24 cellular contexts compared by ENCODE assay signal in the genomic region with DNA sequence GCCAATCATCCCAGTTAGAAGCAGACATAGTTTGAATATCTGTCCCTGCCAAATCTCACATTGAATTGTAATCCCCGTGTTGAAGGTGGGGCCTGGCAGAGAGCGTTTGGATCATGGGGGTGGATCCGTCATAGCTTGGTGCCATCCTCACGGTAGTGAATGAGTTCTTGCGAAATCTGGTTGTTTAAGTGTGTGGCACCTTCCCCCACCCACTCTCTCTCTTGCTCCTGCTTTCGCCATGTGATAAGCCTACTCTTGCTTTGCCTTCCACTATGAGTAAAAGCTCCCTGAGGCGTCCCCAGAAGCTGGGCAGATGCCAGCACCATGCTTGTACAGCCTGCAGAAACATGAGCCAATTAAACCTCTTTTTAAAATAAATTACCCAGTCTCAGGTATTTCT. TPM values are rescaled to one million over a fixed set of nuclear protein-coding genes. Genes with fewer than 3 reads are reported as not detected.
"Had no signal": no experiment of that assay in that cellular context is flagged by ENCODE, and none has a peak within 500 bp of the region (broad histone marks: within the 10 kb centered on the region; RNA-seq: fewer than 3 reads in every experiment).

No MANE protein-coding gene starts in this region.

- H3K4me1 Mint-ChIP-seq: activated CD4-positive, alpha-beta T cell treated with anti-CD3 and anti-CD28 coated beads for 36 hours had no signal

- H3K27me3 Mint-ChIP-seq: activated naive CD8-positive, alpha-beta T cell treated with anti-CD3 and anti-CD28 coated beads, Interleukin-2, amount 10 ng/mL, durations not matched to agents 7 days and 5 days had no signal

- H3K27me3 ChIP-seq: adrenal gland had no signal

- H3K9me3 ChIP-seq: adrenal gland had no signal

- H3K27ac Mint-ChIP-seq: activated CD4-positive, alpha-beta T cell treated with anti-CD3 and anti-CD28 coated beads for 36 hours; activated CD8-positive, alpha-beta T cell treated with anti-CD3 and anti-CD28 coated beads for 36 hours; activated naive CD8-positive, alpha-beta T cell treated with anti-CD3 and anti-CD28 coated beads, Interleukin-2, amount 10 ng/mL, durations not matched to agents 7 days and 5 days had no signal

- ATAC-seq: activated CD4-positive, alpha-beta T cell treated with anti-CD3 and anti-CD28 coated beads for 36 hours; activated CD8-positive, alpha-beta T cell treated with anti-CD3 and anti-CD28 coated beads for 36 hours; Panc1; Right ventricle myocardium inferior had no signal

- DNase-seq: activated CD4-positive, alpha-beta T cell treated with anti-CD3 and anti-CD28 coated beads for 36 hours; activated CD4-positive, alpha-beta T cell treated with anti-CD3 and anti-CD28 coated beads, Interleukin-2, amount 50 U/mL, for 1 hour; activated CD8-positive, alpha-beta memory T cell treated with anti-CD3 and anti-CD28 coated beads, Interleukin-2, amount 50 U/mL, for 48 hours; activated CD8-positive, alpha-beta T cell treated with anti-CD3 and anti-CD28 coated beads for 36 hours; activated naive CD4-positive, alpha-beta T cell treated with anti-CD3 and anti-CD28 coated beads, Interleukin-2, amount 50 U/mL, for 16 hours; activated naive CD8-positive, alpha-beta T cell treated with anti-CD3 and anti-CD28 coated beads, Interleukin-2, amount 10 ng/mL, durations not matched to agents 7 days and 5 days; activated T-cell treated with anti-CD3 and anti-CD28 coated beads, Interleukin-2, amount 50 U/mL, for 1 hour; adrenal gland; anterior cingulate cortex; central memory CD4-positive, alpha-beta T cell; KBM-7; NCI-H1048; NCI-H187 treated with DMSO at 0.1 percent for 48 hours; NCI-H2081 treated with DMSO at 0.1 percent for 48 hours; NCI-H524 treated with DMSO at 0.1 percent for 48 hours; NCI-H82; OCI-M1; RPMI8226; T-helper 1 cell; WERI-Rb-1 had no signal

- H3K27ac ChIP-seq: adrenal gland, SK-N-MC, WERI-Rb-1 had no signal

- H3K4me3 Mint-ChIP-seq: activated CD4-positive, alpha-beta T cell treated with anti-CD3 and anti-CD28 coated beads for 36 hours; activated CD8-positive, alpha-beta T cell treated with anti-CD3 and anti-CD28 coated beads for 36 hours; activated naive CD8-positive, alpha-beta T cell treated with anti-CD3 and anti-CD28 coated beads, Interleukin-2, amount 10 ng/mL, durations not matched to agents 7 days and 5 days had no signal

- H3K4me3 ChIP-seq: adrenal gland, SK-N-MC had no signal

- H3K36me3 ChIP-seq: adrenal gland, WERI-Rb-1 had no signal

RNA-seq across cellular contexts. Expression of a gene that starts 5.0 kb away (rescaled TPM):
- total RNA-seq: LHCN-M2 had no signal
